Comparison of ENCODE assay signal across 1 cellular context in the genomic region with DNA sequence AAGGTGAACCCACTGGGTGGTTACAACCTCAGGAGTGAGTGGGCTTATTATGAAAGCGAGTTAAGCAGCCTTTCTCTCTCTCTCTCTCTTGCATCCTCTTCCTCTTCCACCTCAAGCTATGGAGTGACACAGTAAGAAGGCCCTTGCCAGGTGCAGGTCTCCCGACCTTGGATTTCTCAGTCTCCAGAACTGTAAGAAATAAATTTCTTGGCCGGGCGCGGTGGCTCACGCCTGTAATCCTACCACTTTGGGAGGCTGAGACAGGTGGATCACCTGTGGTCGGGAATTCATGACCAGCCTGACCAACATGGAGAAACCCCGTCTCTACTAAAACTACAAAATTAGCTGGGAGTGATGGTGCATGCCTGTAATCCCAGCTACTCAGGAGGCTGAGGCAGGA.
TF ChIP-seq lines count a peak whose summit lies in the region.

No MANE protein-coding gene starts in this region.

TF ChIP-seq in H1, 55 proteins besides CTCF, POLR2A, EP300 and RAD21:
- TF ChIP-seq SIRT6 (IDR thresholded peaks at IDR 0.05; ENCODE audit: low read length): no peak
- TF ChIP-seq RNF2 (IDR thresholded peaks at IDR 0.05; ENCODE audit: borderline replicate concordance, low read depth, low read length, missing control alignments, poor library complexity, severe bottlenecking): no peak
- no peak for TF ChIP-seq CEBPB (IDR thresholded peaks at IDR 0.05; ENCODE audit: low read depth, low read length)
- no peak for TF ChIP-seq HDAC2 (IDR thresholded peaks at IDR 0.05; ENCODE audit: borderline replicate concordance in 1 of 2, low read depth in 2 of 2, low read length in 2 of 2)
- TF ChIP-seq KDM5A (IDR thresholded peaks at IDR 0.05; ENCODE audit: low read length): no peak
- no peak for TF ChIP-seq POLR2AphosphoS5 (IDR thresholded peaks at IDR 0.05; ENCODE audit: low read depth, low read length)
- TF ChIP-seq, protein P1, sequence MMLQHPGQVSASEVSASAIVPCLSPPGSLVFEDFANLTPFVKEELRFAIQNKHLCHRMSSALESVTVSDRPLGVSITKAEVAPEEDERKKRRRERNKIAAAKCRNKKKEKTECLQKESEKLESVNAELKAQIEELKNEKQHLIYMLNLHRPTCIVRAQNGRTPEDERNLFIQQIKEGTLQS (IDR thresholded peaks at IDR 0.05; ENCODE audit: insufficient read depth, low read depth, low read length): no peak
- no peak for TF ChIP-seq SUZ12 (IDR thresholded peaks at IDR 0.05; ENCODE audit: low read length)
- no peak for TF ChIP-seq HDAC6 (IDR thresholded peaks at IDR 0.05; ENCODE audit: low read depth, low read length)
- no peak for TF ChIP-seq SP2 (IDR thresholded peaks at IDR 0.05; ENCODE audit: low read length)
- TF ChIP-seq EGR1 (IDR thresholded peaks at IDR 0.05; ENCODE audit: borderline replicate concordance, low read depth, low read length): no peak
- TF ChIP-seq RXRA (IDR thresholded peaks at IDR 0.05; ENCODE audit: insufficient read depth, low read depth, low read length): no peak
- TF ChIP-seq, protein P2, sequence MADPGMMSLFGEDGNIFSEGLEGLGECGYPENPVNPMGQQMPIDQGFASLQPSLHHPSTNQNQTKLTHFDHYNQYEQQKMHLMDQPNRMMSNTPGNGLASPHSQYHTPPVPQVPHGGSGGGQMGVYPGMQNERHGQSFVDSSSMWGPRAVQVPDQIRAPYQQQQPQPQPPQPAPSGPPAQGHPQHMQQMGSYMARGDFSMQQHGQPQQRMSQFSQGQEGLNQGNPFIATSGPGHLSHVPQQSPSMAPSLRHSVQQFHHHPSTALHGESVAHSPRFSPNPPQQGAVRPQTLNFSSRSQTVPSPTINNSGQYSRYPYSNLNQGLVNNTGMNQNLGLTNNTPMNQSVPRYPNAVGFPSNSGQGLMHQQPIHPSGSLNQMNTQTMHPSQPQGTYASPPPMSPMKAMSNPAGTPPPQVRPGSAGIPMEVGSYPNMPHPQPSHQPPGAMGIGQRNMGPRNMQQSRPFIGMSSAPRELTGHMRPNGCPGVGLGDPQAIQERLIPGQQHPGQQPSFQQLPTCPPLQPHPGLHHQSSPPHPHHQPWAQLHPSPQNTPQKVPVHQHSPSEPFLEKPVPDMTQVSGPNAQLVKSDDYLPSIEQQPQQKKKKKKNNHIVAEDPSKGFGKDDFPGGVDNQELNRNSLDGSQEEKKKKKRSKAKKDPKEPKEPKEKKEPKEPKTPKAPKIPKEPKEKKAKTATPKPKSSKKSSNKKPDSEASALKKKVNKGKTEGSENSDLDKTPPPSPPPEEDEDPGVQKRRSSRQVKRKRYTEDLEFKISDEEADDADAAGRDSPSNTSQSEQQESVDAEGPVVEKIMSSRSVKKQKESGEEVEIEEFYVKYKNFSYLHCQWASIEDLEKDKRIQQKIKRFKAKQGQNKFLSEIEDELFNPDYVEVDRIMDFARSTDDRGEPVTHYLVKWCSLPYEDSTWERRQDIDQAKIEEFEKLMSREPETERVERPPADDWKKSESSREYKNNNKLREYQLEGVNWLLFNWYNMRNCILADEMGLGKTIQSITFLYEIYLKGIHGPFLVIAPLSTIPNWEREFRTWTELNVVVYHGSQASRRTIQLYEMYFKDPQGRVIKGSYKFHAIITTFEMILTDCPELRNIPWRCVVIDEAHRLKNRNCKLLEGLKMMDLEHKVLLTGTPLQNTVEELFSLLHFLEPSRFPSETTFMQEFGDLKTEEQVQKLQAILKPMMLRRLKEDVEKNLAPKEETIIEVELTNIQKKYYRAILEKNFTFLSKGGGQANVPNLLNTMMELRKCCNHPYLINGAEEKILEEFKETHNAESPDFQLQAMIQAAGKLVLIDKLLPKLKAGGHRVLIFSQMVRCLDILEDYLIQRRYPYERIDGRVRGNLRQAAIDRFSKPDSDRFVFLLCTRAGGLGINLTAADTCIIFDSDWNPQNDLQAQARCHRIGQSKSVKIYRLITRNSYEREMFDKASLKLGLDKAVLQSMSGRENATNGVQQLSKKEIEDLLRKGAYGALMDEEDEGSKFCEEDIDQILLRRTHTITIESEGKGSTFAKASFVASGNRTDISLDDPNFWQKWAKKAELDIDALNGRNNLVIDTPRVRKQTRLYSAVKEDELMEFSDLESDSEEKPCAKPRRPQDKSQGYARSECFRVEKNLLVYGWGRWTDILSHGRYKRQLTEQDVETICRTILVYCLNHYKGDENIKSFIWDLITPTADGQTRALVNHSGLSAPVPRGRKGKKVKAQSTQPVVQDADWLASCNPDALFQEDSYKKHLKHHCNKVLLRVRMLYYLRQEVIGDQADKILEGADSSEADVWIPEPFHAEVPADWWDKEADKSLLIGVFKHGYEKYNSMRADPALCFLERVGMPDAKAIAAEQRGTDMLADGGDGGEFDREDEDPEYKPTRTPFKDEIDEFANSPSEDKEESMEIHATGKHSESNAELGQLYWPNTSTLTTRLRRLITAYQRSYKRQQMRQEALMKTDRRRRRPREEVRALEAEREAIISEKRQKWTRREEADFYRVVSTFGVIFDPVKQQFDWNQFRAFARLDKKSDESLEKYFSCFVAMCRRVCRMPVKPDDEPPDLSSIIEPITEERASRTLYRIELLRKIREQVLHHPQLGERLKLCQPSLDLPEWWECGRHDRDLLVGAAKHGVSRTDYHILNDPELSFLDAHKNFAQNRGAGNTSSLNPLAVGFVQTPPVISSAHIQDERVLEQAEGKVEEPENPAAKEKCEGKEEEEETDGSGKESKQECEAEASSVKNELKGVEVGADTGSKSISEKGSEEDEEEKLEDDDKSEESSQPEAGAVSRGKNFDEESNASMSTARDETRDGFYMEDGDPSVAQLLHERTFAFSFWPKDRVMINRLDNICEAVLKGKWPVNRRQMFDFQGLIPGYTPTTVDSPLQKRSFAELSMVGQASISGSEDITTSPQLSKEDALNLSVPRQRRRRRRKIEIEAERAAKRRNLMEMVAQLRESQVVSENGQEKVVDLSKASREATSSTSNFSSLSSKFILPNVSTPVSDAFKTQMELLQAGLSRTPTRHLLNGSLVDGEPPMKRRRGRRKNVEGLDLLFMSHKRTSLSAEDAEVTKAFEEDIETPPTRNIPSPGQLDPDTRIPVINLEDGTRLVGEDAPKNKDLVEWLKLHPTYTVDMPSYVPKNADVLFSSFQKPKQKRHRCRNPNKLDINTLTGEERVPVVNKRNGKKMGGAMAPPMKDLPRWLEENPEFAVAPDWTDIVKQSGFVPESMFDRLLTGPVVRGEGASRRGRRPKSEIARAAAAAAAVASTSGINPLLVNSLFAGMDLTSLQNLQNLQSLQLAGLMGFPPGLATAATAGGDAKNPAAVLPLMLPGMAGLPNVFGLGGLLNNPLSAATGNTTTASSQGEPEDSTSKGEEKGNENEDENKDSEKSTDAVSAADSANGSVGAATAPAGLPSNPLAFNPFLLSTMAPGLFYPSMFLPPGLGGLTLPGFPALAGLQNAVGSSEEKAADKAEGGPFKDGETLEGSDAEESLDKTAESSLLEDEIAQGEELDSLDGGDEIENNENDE (IDR thresholded peaks at IDR 0.05; ENCODE audit: insufficient replicate concordance, low read length): no peak
- no peak for TF ChIP-seq SP4 (IDR thresholded peaks at IDR 0.05; ENCODE audit: low read length)
- no peak for TF ChIP-seq SRF (IDR thresholded peaks at IDR 0.05; ENCODE audit: low read depth, low read length)
- no peak for TF ChIP-seq CHD1 (IDR thresholded peaks at IDR 0.05; ENCODE audit: low read depth, low read length)
- TF ChIP-seq POU5F1 (IDR thresholded peaks at IDR 0.05; ENCODE audit: low read depth, low read length): no peak
- TF ChIP-seq JUN (IDR thresholded peaks at IDR 0.05; ENCODE audit: low read depth, low read length): no peak
- TF ChIP-seq BCL11A (IDR thresholded peaks at IDR 0.05; ENCODE audit: low read depth in 2 of 2, low read length in 2 of 2): no peak
